Comparison of ENCODE assay signal across 13 cellular contexts in genomic region chr4:101199507-101200285, GRCh38.
DNase-seq lines count a peak whose midpoint lies in the region; ATAC-seq and TF ChIP-seq lines count a peak whose summit lies in the region.
"Had no signal": no experiment of that assay in that cellular context is flagged by ENCODE, and none has a peak within 500 bp of the region (broad histone marks: within the 10 kb centered on the region; RNA-seq: fewer than 3 reads in every experiment).

No MANE protein-coding gene starts in this region.

- H3K27me3 Mint-ChIP-seq in activated naive CD8-positive, alpha-beta T cell treated with anti-CD3 and anti-CD28 coated beads, Interleukin-2, amount 50 U/mL, for 24 hours, result no peaks in the 10 kb centered on the region
- H3K27me3 Mint-ChIP-seq: progenitor cell of endocrine pancreas had no signal

- no peaks in the 10 kb centered on the region for H3K9me3 ChIP-seq in PC-3 (ENCODE audit: low read length)

- CTCF ChIA-PET in PC-3 (lab: Charles Lee), result no interaction called here

- no peaks in the 10 kb centered on the region for H4K20me1 ChIP-seq in PC-3 (ENCODE audit: low read length)

- H3K4me3 Mint-ChIP-seq in activated naive CD8-positive, alpha-beta T cell treated with anti-CD3 and anti-CD28 coated beads, Interleukin-2, amount 50 U/mL, for 24 hours, result no peak overlapping the region
- H3K4me3 Mint-ChIP-seq: activated T-cell treated with anti-CD3 and anti-CD28 coated beads, Interleukin-2, amount 50 U/mL, for 72 hours had no signal

- ATAC-seq in PC-3 (no peak), GM18907 (IDR thresholded peaks at IDR 0.05; ENCODE audit: unreplicated experiment) (no peak)
- no peak for ATAC-seq in activated naive CD8-positive, alpha-beta T cell treated with anti-CD3 and anti-CD28 coated beads, Interleukin-2, amount 50 U/mL, for 24 hours

- intact Hi-C loops in PC-3 (cut with micrococcal nuclease), result no loop called here

- peak overlapping the region; percentile 67 for H3K9ac ChIP-seq in PC-3 (ENCODE audit: low read length)

- peak overlapping the region; percentile 95 for H3K27ac ChIP-seq in PC-3 (ENCODE audit: low read length)

- H3F3A ChIP-seq in PC-3 (ENCODE audit: low read length, unreplicated experiment), result no peaks in the 10 kb centered on the region

- DNase-seq in NCI-H524 (lab: John Stamatoyannopoulos, UW) (peak; percentile 21 to 46), NCI-H524 treated with DMSO at 0.1 percent for 48 hours (lab: John Stamatoyannopoulos, UW) (no peak), PC-3 (peak; percentile 15), fibroblast of peridontal ligament (ENCODE audit: extremely low read depth) (peak; percentile 72), putamen (ENCODE audit: low spot score) (peak; percentile 39), H4 (ENCODE audit: low spot score) (no peak)
- no peak for DNase-seq in activated naive CD8-positive, alpha-beta T cell treated with anti-CD3 and anti-CD28 coated beads, Interleukin-2, amount 50 U/mL, for 24 hours
- DNase-seq: activated CD4-positive, CD25-positive, alpha-beta regulatory T cell; activated T-cell treated with anti-CD3 and anti-CD28 coated beads, Interleukin-2, amount 50 U/mL, for 72 hours; SHP77 had no signal

- POLR2A ChIA-PET in PC-3 (lab: Charles Lee; ENCODE audit: unreplicated experiment), result no interaction called here

- peaks cover 21% of the 10 kb centered on the region for H3K4me1 ChIP-seq in PC-3 (ENCODE audit: insufficient read depth, low read length)

- H3K4me3 ChIP-seq in PC-3 (ENCODE audit: low read length), result no peak overlapping the region
- H3K4me3 ChIP-seq: lung had no signal

- peak overlapping the region; percentile 70 for H3K4me2 ChIP-seq in PC-3 (ENCODE audit: low read length)

- H3K36me3 ChIP-seq in PC-3 (ENCODE audit: low read depth, low read length), result no peaks in the 10 kb centered on the region

- no peaks in the 10 kb centered on the region for H3K9me3 Mint-ChIP-seq in activated naive CD8-positive, alpha-beta T cell treated with anti-CD3 and anti-CD28 coated beads, Interleukin-2, amount 50 U/mL, for 24 hours
- H3K9me3 Mint-ChIP-seq: activated T-cell treated with anti-CD3 and anti-CD28 coated beads, Interleukin-2, amount 50 U/mL, for 72 hours had no signal

- peaks cover 33% of the 10 kb centered on the region for H3K79me2 ChIP-seq in PC-3 (ENCODE audit: low read length)

- no peak overlapping the region for H3K27ac Mint-ChIP-seq in activated naive CD8-positive, alpha-beta T cell treated with anti-CD3 and anti-CD28 coated beads, Interleukin-2, amount 50 U/mL, for 24 hours
- H3K27ac Mint-ChIP-seq: activated T-cell treated with anti-CD3 and anti-CD28 coated beads, Interleukin-2, amount 50 U/mL, for 72 hours; progenitor cell of endocrine pancreas had no signal

- TF ChIP-seq CTCF in PC-3 (conservative IDR thresholded peaks at IDR 0.05; ENCODE audit: low read depth, low read length), result no peak

- H3K27me3 ChIP-seq in PC-3 (ENCODE audit: low read length), result no peaks in the 10 kb centered on the region

- H3K9me2 ChIP-seq in PC-3 (replicated peaks; ENCODE audit: low read length), result no peaks in the 10 kb centered on the region

- H2AFZ ChIP-seq in PC-3 (ENCODE audit: low read length), result no peak overlapping the region

- BruUV-seq in PC-3 (replicated peaks; lab: Mats Ljungman, UMichigan), result no TSS peak

- H3K36me3 Mint-ChIP-seq in activated naive CD8-positive, alpha-beta T cell treated with anti-CD3 and anti-CD28 coated beads, Interleukin-2, amount 50 U/mL, for 24 hours (ENCODE audit: low read depth), result peaks cover 4% of the 10 kb centered on the region

- H3K4me1 Mint-ChIP-seq in activated naive CD8-positive, alpha-beta T cell treated with anti-CD3 and anti-CD28 coated beads, Interleukin-2, amount 50 U/mL, for 24 hours, result peaks cover 38% of the 10 kb centered on the region

Comparison
In these comparisons a context has a peak if more than half of its experiments do, and no peak if none do; other contexts are left out.
1. DNase-seq: peak in NCI-H524 (2 of 2), PC-3 (single experiment), fibroblast of peridontal ligament (single experiment) and putamen (single experiment); none in NCI-H524 treated with DMSO at 0.1 percent for 48 hours (single experiment), H4 (single experiment) and activated naive CD8-positive, alpha-beta T cell treated with anti-CD3 and anti-CD28 coated beads, Interleukin-2, amount 50 U/mL, for 24 hours (single experiment).